Comparison of ENCODE assay signal across 8 cellular contexts in genomic region chr4:186105721-186106335, GRCh38. TPM values are rescaled to one million over a fixed set of nuclear protein-coding genes. Genes with fewer than 3 reads are reported as not detected.
DNase-seq lines count a peak whose midpoint lies in the region; ATAC-seq and TF ChIP-seq lines count a peak whose summit lies in the region.

No MANE protein-coding gene starts in this region.

- peak overlapping the region in 4 of 5 donors; percentile 21 to 56 (median 46) for H3K9ac ChIP-seq in subcutaneous abdominal adipose tissue (ENCODE audit: low read length in 5 of 5)

- peaks cover 4 to 21% (median 14%) of the 10 kb centered on the region in 5 donors for H3K4me1 ChIP-seq in subcutaneous abdominal adipose tissue (ENCODE audit: control insufficient read depth in 5 of 5, insufficient read depth in 5 of 5, low read length in 5 of 5)

- in situ Hi-C loops in astrocyte of the cerebellum (cut with HindIII; ENCODE audit: low sequenced_read_pairs), result no loop called here

- TF ChIP-seq CTCF in GM12864 (IDR thresholded peaks at IDR 0.05; ENCODE audit: low read depth, low read length, missing control alignments) (no peak), astrocyte of the cerebellum (IDR thresholded peaks at IDR 0.05; ENCODE audit: low read depth, low read length, missing control alignments) (no peak)

- H3K27ac ChIP-seq in subcutaneous abdominal adipose tissue (ENCODE audit: low read depth, low read length), result no peak overlapping the region

- no peaks in the 10 kb centered on the region for H3K36me3 ChIP-seq in subcutaneous abdominal adipose tissue (ENCODE audit: control insufficient read depth in 5 of 5, insufficient read depth in 5 of 5, low read length in 5 of 5)

- DNase-seq in GM12864 (ENCODE audit: low read depth), result no peak
- DNase-seq in astrocyte of the cerebellum (ENCODE audit: low read depth), result no peak
- peak; percentile 88 for DNase-seq in kidney tubule cell (ENCODE audit: low spot score)
- DNase-seq in cerebellum (ENCODE audit: low spot score), result no peak
- no peak for DNase-seq in SHP77 (lab: John Stamatoyannopoulos, UW)

- H3K27me3 ChIP-seq in subcutaneous abdominal adipose tissue (ENCODE audit: control insufficient read depth in 5 of 5, insufficient read depth in 4 of 5, low read length in 5 of 5), result peaks cover 0 to 7% (median 0%) of the 10 kb centered on the region in 5 donors

- no peaks in the 10 kb centered on the region for H3K9me3 ChIP-seq in subcutaneous abdominal adipose tissue (ENCODE audit: control insufficient read depth in 5 of 5, low read length in 5 of 5)

- H3K4me3 ChIP-seq in GM12864 (ENCODE audit: low read depth, low read length) (peak overlapping the region; percentile 46; the same call in 1 of the 2 replicates), astrocyte of the cerebellum (ENCODE audit: low read depth, low read length) (peak overlapping the region; percentile 42), subcutaneous abdominal adipose tissue (ENCODE audit: low read depth in 1 of 5, low read length in 5 of 5) (peak overlapping the region; percentile 44 to 73 (median 61))

- ATAC-seq in HG02885 (IDR thresholded peaks at IDR 0.05; ENCODE audit: poor library complexity, unreplicated experiment), result peak; percentile 3
- no peak for ATAC-seq in GM18858 (IDR thresholded peaks at IDR 0.05; ENCODE audit: unreplicated experiment)

RNA-seq across cellular contexts. Expression of gene FAM149A, which starts 1.3 kb away (rescaled TPM):
- 13.2 TPM for total RNA-seq in cerebellum

RNA-seq across cellular contexts. Expression of gene TLR3, which starts 36.9 kb away (rescaled TPM):
- 1.00 TPM for total RNA-seq in cerebellum
